17 cellular contexts compared by ENCODE assay signal in genomic region chr1:232655746-232656085, GRCh38.
"Had no signal": no experiment of that assay in that cellular context is flagged by ENCODE, and none has a peak within 500 bp of the region (broad histone marks: within the 10 kb centered on the region; RNA-seq: fewer than 3 reads in every experiment).

No MANE protein-coding gene starts in this region.

- H3K27ac ChIP-seq: coronary artery, foreskin keratinocyte, lower lobe of right lung, ovary, psoas muscle, skin epidermis, thoracic aorta had no signal

- H3K27me3 ChIP-seq: ovary had no signal

- H3K9me3 ChIP-seq: lower lobe of right lung, ovary, psoas muscle, thoracic aorta had no signal

- H3K4me3 ChIP-seq: coronary artery, lower lobe of right lung, ovary, psoas muscle, skin epidermis, thoracic aorta had no signal

- DNase-seq: activated CD4-positive, alpha-beta T cell treated with anti-CD3 and anti-CD28 coated beads, Interleukin-2, amount 10 ng/mL, durations not matched to agents 7 days and 5 days; activated CD8-positive, alpha-beta memory T cell treated with anti-CD3 and anti-CD28 coated beads, Interleukin-2, amount 50 U/mL, for 4 hours; activated naive CD4-positive, alpha-beta T cell treated with anti-CD3 and anti-CD28 coated beads, Interleukin-2, amount 50 U/mL, for 16 hours; activated T-cell treated with anti-CD3 and anti-CD28 coated beads, Interleukin-2, amount 50 U/mL, for 4 hours; aorta; foreskin keratinocyte; hypothalamus; lower lobe of right lung; naive thymus-derived CD8-positive, alpha-beta T cell; ovary; psoas muscle; right cardiac atrium; stimulated activated CD4-positive, alpha-beta T cell treated with anti-CD3 and anti-CD28 coated beads, Interleukin-4, amount 100 ng/mL, for 1 hour had no signal

- ATAC-seq: activated CD4-positive, CD25-positive, alpha-beta regulatory T cell treated with anti-CD3 and anti-CD28 coated beads, Interleukin-2, amount 50 U/mL, for 24 hours; activated T-cell treated with anti-CD3 and anti-CD28 coated beads, Interleukin-2, amount 50 U/mL, for 4 hours; foreskin keratinocyte; lower lobe of right lung; naive thymus-derived CD8-positive, alpha-beta T cell; psoas muscle; right cardiac atrium had no signal

- H3K36me3 ChIP-seq: lower lobe of right lung, ovary, thoracic aorta had no signal

- H3K4me1 ChIP-seq: foreskin keratinocyte, lower lobe of right lung had no signal
